In the genomic region with DNA sequence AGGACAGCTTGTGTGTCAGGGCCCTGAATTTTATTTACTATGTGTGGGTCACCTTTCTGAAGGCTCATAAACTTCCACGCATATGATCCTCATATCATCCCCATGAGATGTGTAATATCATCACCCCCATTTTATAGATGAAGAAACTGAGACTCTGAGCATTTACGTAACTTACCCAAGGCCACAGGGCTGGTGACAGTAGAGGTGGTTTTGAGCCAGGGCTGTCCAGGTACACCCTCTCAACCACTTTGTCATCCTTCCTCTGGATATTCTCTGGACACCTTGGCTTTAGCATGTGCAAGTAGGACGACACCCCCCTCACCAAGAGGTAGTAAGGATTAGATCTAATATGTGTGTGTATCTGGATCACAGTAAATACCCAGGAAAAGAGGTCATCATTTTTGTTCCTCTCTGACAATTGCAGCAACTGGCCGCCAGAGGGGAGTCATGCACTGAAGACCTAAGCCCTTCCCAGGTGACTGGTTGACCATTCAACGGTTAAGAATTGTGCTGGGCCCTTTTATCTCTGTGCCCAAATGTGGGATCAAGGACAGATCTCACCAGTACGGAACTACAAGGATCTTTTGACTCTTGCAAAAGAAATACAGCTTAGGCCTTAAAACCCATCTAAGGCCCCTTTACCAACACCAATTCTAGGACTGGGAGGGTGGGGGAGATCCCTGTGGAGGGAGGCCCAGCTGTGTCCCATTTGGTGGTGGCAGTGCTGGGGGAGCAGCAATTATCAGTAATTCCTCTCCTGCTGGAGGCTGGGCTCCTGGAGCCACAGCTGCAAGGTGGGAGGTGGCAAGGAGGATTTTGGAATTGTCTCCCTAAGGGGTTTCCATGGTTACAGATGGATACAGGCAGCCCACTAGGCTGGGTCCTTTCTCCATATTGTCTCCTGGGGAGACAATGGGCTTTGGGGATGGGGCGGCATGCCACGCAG, we compare ENCODE assay signal across 8 cellular contexts. TPM values are rescaled to one million over a fixed set of nuclear protein-coding genes. Genes with fewer than 3 reads are reported as not detected.
DNase-seq lines count a peak whose midpoint lies in the region; ATAC-seq and TF ChIP-seq lines count a peak whose summit lies in the region.

No MANE protein-coding gene starts in this region.

- TF ChIP-seq CTCF in retinal pigment epithelial cell (conservative IDR thresholded peaks at IDR 0.05; ENCODE audit: low read depth, low read length), result peak; percentile 89

- intact Hi-C loops in left cardiac atrium (cut with DNase I), result loop anchor here (1.0 to 2.0 kb wide), 2 partner anchors 93 to 94 kb away; no protein-coding TSS in a partner anchor

- H3K4me3 ChIP-seq in retinal pigment epithelial cell (ENCODE audit: low read length), result no peak overlapping the region

- ATAC-seq in left cardiac atrium (peak; percentile 67 to 80), HG03521 (IDR thresholded peaks at IDR 0.05; ENCODE audit: unreplicated experiment) (no peak), HG03175 (IDR thresholded peaks at IDR 0.05; ENCODE audit: unreplicated experiment) (no peak)

- DNase-seq in GM03348 (ENCODE audit: low spot score) (peak; percentile 79), NCI-H1105 (lab: John Stamatoyannopoulos, UW) (peak; percentile 76), T follicular helper cell (ENCODE audit: low read depth) (peak; percentile 53), amniotic epithelial cell (ENCODE audit: low read depth) (peak; percentile 73), left cardiac atrium (peak; percentile 75), retinal pigment epithelial cell (ENCODE audit: low read depth) (no peak)

RNA-seq across cellular contexts. Expression of gene E2F2, which starts 13.7 kb away (rescaled TPM):
- total RNA-seq in left cardiac atrium, result 1 to 10 TPM in 1 of 2 donors, under 1 TPM in 1; 0.18 to 1.3 TPM

RNA-seq across cellular contexts. Expression of gene ID3, which starts 14.6 kb away (rescaled TPM):
- total RNA-seq in left cardiac atrium, result 100 to 1,000 TPM; 119 to 172 TPM

Comparison
In these comparisons a context has a peak if more than half of its experiments do, and no peak if none do; other contexts are left out.
1. ATAC-seq: peak in left cardiac atrium (2 of 2); none in HG03521 (single experiment) and HG03175 (single experiment).